ENCODE assay signal across 1 cellular context in genomic region chr15:40511472-40512133, GRCh38.
TF ChIP-seq lines count a peak whose summit lies in the region.

No MANE protein-coding gene starts in this region.

TF ChIP-seq in HepG2, 621 proteins besides CTCF, POLR2A, EP300 and RAD21 (continued from another document):
- TF ChIP-seq ZNF280D (CRISPR knock-in tag; IDR thresholded peaks at IDR 0.05) (0 out of 2 replicates have a peak, but pooled peaks have one; percentile 33), SP2 (CRISPR knock-in tag; IDR thresholded peaks at IDR 0.05) (peak; percentile 35; the same call in 1 of the 2 replicates), ZFAT (CRISPR knock-in tag; conservative IDR thresholded peaks at IDR 0.05) (0 out of 2 replicates have a peak, but pooled peaks have one; percentile 73), ZNF337 (CRISPR knock-in tag; IDR thresholded peaks at IDR 0.05; ENCODE audit: borderline replicate concordance, low read depth) (peak; percentile 65; the same call in 1 of the 2 replicates), HIVEP1 (CRISPR knock-in tag; IDR thresholded peaks at IDR 0.05) (peak; percentile 72; the same call in 1 of the 2 replicates), PBX2 (CRISPR knock-in tag; IDR thresholded peaks at IDR 0.05) (no peak), NCOA2 (CRISPR knock-in tag; IDR thresholded peaks at IDR 0.05) (peak; percentile 61; the same call in 1 of the 2 replicates)
TF ChIP-seq in HepG2: peak in this region for 265.
